In the genomic region with DNA sequence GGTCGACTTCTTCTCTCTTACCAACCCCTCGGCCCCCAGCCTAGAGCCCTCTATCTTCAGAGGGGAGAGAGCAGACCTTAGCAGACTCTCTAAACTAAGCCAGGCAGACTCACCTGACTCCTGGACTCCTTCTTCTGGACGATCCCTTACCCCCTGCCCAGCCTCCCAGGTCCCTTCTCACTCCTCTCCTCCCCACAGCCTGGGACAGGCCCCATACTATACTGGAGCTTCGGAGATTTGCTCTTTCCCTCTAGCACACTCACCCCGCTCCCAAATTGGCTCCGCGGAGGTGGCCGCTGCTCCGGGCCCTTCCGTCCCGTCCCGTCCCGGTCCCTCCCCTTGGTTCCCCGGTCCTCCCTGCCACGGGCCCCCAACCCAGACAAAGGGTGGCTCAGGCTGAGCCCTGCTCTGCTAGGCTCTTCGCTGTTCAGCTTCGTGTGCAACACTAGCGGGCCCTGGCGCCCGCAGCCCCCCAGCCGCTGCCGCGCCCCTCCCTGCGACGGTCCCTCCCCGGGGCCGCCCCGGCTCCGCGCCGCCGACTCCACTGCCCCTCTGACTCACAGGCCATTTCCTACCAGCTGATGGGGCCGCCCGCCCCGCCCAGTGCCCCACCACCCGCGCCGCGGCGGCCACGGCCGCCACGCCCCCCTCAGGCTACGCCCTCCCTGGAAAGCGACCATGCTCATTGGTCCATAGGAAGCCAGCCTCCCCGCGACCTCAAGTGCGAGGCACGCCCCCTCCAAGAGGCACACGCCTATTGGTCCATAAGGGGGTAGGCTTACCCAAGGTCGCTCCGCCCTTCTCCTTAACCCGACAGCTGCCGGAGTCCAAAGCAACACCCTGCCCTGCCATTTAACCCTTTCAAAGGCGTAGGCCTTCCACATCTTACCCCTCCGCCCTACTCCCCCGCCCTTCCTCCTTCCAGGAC, we compare ENCODE assay signal across 1 cellular context.
TF ChIP-seq lines count a peak whose summit lies in the region.

No MANE protein-coding gene starts in this region.

TF ChIP-seq in HepG2, 621 proteins besides CTCF, POLR2A, EP300 and RAD21 (continued from another document and continues in another):
- TF ChIP-seq ZNF609 (CRISPR knock-in tag; IDR thresholded peaks at IDR 0.05; ENCODE audit: borderline replicate concordance) (no peak), TOE1 (CRISPR knock-in tag; IDR thresholded peaks at IDR 0.05) (no peak), REPIN1 (CRISPR knock-in tag; IDR thresholded peaks at IDR 0.05; ENCODE audit: borderline replicate concordance, low read depth) (no peak), GMEB2 (CRISPR knock-in tag; IDR thresholded peaks at IDR 0.05; ENCODE audit: low read depth) (no peak), TP53 (CRISPR knock-in tag; conservative IDR thresholded peaks at IDR 0.05) (no peak), AKNA (CRISPR knock-in tag; IDR thresholded peaks at IDR 0.05; ENCODE audit: borderline replicate concordance) (no peak), KAT8 (CRISPR knock-in tag; IDR thresholded peaks at IDR 0.05) (no peak), ZNF772 (CRISPR knock-in tag; IDR thresholded peaks at IDR 0.05) (0 out of 2 replicates have a peak, but pooled peaks have one; percentile 14), ZNF569 (CRISPR knock-in tag; IDR thresholded peaks at IDR 0.05; ENCODE audit: borderline replicate concordance) (no peak), TGIF2 (CRISPR knock-in tag; IDR thresholded peaks at IDR 0.05) (no peak), HES4 (CRISPR knock-in tag; IDR thresholded peaks at IDR 0.05; ENCODE audit: borderline replicate concordance) (no peak), ZNF207 (IDR thresholded peaks at IDR 0.05; ENCODE audit: borderline replicate concordance) (no peak), PCBP2 (optimal IDR thresholded peaks at IDR 0.05; ENCODE audit: low read depth, low read length, poor library complexity, severe bottlenecking) (no peak), POLR2AphosphoS5 (IDR thresholded peaks at IDR 0.05; ENCODE audit: low read depth, low read length) (no peak), NCOR1 (IDR thresholded peaks at IDR 0.05; ENCODE audit: borderline replicate concordance, low read length) (peak; percentile 41; the same call in 1 of the 2 replicates), ZNF367 (CRISPR knock-in tag; IDR thresholded peaks at IDR 0.05; ENCODE audit: borderline replicate concordance) (no peak), MAFG (CRISPR knock-in tag; IDR thresholded peaks at IDR 0.05) (no peak), ZNF777 (CRISPR knock-in tag; IDR thresholded peaks at IDR 0.05) (peak; percentile 59; the same call in 1 of the 2 replicates), ZSCAN31 (CRISPR knock-in tag; IDR thresholded peaks at IDR 0.05; ENCODE audit: low read depth) (no peak), ZNF430 (CRISPR knock-in tag; IDR thresholded peaks at IDR 0.05) (no peak), AHR (CRISPR knock-in tag; IDR thresholded peaks at IDR 0.05) (no peak), JUND (CRISPR knock-in tag; IDR thresholded peaks at IDR 0.05) (no peak), SSRP1 (CRISPR knock-in tag; IDR thresholded peaks at IDR 0.05) (no peak), ZBTB21 (CRISPR knock-in tag; IDR thresholded peaks at IDR 0.05) (no peak), KLF16 (CRISPR knock-in tag; IDR thresholded peaks at IDR 0.05) (peak in 1 of 2 experiments; percentile 46; a peak in 2 of 4 replicates), NFIB (CRISPR knock-in tag; IDR thresholded peaks at IDR 0.05; ENCODE audit: borderline replicate concordance) (no peak), FOXM1 (CRISPR knock-in tag; IDR thresholded peaks at IDR 0.05) (no peak), NR3C1 (CRISPR knock-in tag; IDR thresholded peaks at IDR 0.05) (no peak), ZNF335 (CRISPR knock-in tag; IDR thresholded peaks at IDR 0.05) (no peak)
- TF ChIP-seq, protein P1, sequence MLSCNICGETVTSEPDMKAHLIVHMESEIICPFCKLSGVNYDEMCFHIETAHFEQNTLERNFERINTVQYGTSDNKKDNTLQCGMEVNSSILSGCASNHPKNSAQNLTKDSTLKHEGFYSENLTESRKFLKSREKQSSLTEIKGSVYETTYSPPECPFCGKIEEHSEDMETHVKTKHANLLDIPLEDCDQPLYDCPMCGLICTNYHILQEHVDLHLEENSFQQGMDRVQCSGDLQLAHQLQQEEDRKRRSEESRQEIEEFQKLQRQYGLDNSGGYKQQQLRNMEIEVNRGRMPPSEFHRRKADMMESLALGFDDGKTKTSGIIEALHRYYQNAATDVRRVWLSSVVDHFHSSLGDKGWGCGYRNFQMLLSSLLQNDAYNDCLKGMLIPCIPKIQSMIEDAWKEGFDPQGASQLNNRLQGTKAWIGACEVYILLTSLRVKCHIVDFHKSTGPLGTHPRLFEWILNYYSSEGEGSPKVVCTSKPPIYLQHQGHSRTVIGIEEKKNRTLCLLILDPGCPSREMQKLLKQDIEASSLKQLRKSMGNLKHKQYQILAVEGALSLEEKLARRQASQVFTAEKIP (CRISPR knock-in tag; IDR thresholded peaks at IDR 0.05; ENCODE audit: borderline replicate concordance), result no peak
- TF ChIP-seq, protein P2, sequence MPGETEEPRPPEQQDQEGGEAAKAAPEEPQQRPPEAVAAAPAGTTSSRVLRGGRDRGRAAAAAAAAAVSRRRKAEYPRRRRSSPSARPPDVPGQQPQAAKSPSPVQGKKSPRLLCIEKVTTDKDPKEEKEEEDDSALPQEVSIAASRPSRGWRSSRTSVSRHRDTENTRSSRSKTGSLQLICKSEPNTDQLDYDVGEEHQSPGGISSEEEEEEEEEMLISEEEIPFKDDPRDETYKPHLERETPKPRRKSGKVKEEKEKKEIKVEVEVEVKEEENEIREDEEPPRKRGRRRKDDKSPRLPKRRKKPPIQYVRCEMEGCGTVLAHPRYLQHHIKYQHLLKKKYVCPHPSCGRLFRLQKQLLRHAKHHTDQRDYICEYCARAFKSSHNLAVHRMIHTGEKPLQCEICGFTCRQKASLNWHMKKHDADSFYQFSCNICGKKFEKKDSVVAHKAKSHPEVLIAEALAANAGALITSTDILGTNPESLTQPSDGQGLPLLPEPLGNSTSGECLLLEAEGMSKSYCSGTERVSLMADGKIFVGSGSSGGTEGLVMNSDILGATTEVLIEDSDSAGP (CRISPR knock-in tag; IDR thresholded peaks at IDR 0.05; ENCODE audit: borderline replicate concordance), result peak; percentile 51; the same call in 1 of the 2 replicates
- TF ChIP-seq, protein P3, sequence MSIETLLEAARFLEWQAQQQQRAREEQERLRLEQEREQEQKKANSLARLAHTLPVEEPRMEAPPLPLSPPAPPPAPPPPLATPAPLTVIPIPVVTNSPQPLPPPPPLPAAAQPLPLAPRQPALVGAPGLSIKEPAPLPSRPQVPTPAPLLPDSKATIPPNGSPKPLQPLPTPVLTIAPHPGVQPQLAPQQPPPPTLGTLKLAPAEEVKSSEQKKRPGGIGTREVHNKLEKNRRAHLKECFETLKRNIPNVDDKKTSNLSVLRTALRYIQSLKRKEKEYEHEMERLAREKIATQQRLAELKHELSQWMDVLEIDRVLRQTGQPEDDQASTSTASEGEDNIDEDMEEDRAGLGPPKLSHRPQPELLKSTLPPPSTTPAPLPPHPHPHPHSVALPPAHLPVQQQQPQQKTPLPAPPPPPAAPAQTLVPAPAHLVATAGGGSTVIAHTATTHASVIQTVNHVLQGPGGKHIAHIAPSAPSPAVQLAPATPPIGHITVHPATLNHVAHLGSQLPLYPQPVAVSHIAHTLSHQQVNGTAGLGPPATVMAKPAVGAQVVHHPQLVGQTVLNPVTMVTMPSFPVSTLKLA (IDR thresholded peaks at IDR 0.05), result 0 out of 2 replicates have a peak, but pooled peaks have one; percentile 19
- TF ChIP-seq, protein P4, sequence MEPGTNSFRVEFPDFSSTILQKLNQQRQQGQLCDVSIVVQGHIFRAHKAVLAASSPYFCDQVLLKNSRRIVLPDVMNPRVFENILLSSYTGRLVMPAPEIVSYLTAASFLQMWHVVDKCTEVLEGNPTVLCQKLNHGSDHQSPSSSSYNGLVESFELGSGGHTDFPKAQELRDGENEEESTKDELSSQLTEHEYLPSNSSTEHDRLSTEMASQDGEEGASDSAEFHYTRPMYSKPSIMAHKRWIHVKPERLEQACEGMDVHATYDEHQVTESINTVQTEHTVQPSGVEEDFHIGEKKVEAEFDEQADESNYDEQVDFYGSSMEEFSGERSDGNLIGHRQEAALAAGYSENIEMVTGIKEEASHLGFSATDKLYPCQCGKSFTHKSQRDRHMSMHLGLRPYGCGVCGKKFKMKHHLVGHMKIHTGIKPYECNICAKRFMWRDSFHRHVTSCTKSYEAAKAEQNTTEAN (CRISPR knock-in tag; conservative IDR thresholded peaks at IDR 0.05), result no peak
- TF ChIP-seq, protein P5, sequence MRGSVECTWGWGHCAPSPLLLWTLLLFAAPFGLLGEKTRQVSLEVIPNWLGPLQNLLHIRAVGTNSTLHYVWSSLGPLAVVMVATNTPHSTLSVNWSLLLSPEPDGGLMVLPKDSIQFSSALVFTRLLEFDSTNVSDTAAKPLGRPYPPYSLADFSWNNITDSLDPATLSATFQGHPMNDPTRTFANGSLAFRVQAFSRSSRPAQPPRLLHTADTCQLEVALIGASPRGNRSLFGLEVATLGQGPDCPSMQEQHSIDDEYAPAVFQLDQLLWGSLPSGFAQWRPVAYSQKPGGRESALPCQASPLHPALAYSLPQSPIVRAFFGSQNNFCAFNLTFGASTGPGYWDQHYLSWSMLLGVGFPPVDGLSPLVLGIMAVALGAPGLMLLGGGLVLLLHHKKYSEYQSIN (CRISPR knock-in tag; IDR thresholded peaks at IDR 0.05; ENCODE audit: borderline replicate concordance), result no peak
